Comparison of ENCODE assay signal across 21 cellular contexts in the genomic region with DNA sequence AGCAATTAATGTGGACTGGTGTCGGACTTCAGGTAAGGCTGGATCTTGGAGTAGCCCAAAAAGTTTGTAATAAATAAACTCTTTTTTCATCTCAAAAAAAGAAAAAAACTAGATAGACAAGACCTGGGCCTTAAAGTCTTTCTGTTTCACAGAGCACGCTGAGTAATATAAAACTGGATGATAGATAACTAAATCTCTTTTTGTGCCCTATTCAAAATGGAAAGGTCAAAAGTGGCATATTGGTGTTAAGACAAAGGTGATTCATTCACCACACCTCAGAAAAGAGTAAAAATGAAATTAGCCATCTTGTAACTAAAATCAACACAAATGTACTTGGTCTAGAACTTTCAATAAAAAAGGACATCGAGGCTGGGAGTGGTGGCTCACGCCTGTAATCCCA. TPM values are rescaled to one million over a fixed set of nuclear protein-coding genes. Genes with fewer than 3 reads are reported as not detected.
DNase-seq lines count a peak whose midpoint lies in the region; ATAC-seq lines count a peak whose summit lies in the region.
"Had no signal": no experiment of that assay in that cellular context is flagged by ENCODE, and none has a peak within 500 bp of the region (broad histone marks: within the 10 kb centered on the region; RNA-seq: fewer than 3 reads in every experiment).

No MANE protein-coding gene starts in this region.

- no peak overlapping the region for H3K4me3 ChIP-seq in right cardiac atrium (ENCODE audit: low read length)

- H3K4me1 Mint-ChIP-seq in activated T-cell treated with anti-CD3 and anti-CD28 coated beads, Interleukin-2, amount 50 U/mL, for 72 hours (ENCODE audit: low read depth) = peaks cover 49% of the 10 kb centered on the region
- H3K4me1 Mint-ChIP-seq in T-helper 17 cell = peaks cover 14% of the 10 kb centered on the region
- peaks cover 22% of the 10 kb centered on the region for H3K4me1 Mint-ChIP-seq in activated CD4-positive, alpha-beta memory T cell treated with anti-CD3 and anti-CD28 coated beads, Interleukin-2, amount 10 ng/mL, durations not matched to agents 7 days and 5 days
- peaks cover 20% of the 10 kb centered on the region for H3K4me1 Mint-ChIP-seq in stimulated activated effector memory CD8-positive, alpha-beta T cell treated with anti-CD3 and anti-CD28 coated beads, Interleukin-12 subunit alpha, Interleukin-12 subunit beta, amount 100 ng/mL, for 72 hours
- H3K4me1 Mint-ChIP-seq: IgD-negative memory B cell had no signal

- no peaks in the 10 kb centered on the region for H3K4me1 ChIP-seq in right cardiac atrium (ENCODE audit: control insufficient read depth, insufficient read depth, low read length)

- no peaks in the 10 kb centered on the region for H3K27me3 Mint-ChIP-seq in activated T-cell treated with anti-CD3 and anti-CD28 coated beads, Interleukin-2, amount 50 U/mL, for 72 hours (ENCODE audit: low read depth)
- H3K27me3 Mint-ChIP-seq in T-helper 17 cell = no peaks in the 10 kb centered on the region
- H3K27me3 Mint-ChIP-seq in activated CD4-positive, alpha-beta memory T cell treated with anti-CD3 and anti-CD28 coated beads, Interleukin-2, amount 10 ng/mL, durations not matched to agents 7 days and 5 days = no peaks in the 10 kb centered on the region
- H3K27me3 Mint-ChIP-seq: IgD-negative memory B cell had no signal

- WGBS in right cardiac atrium = 94% methylated on average over 4 of the region's 4 CpGs

- peak overlapping the region; percentile 66 to 77 for H3K4me3 Mint-ChIP-seq in activated T-cell treated with anti-CD3 and anti-CD28 coated beads, Interleukin-2, amount 50 U/mL, for 72 hours
- no peak overlapping the region for H3K4me3 Mint-ChIP-seq in T-helper 17 cell
- no peak overlapping the region for H3K4me3 Mint-ChIP-seq in activated CD4-positive, alpha-beta memory T cell treated with anti-CD3 and anti-CD28 coated beads, Interleukin-2, amount 10 ng/mL, durations not matched to agents 7 days and 5 days
- peak overlapping the region; percentile 39 for H3K4me3 Mint-ChIP-seq in stimulated activated effector memory CD8-positive, alpha-beta T cell treated with anti-CD3 and anti-CD28 coated beads, Interleukin-12 subunit alpha, Interleukin-12 subunit beta, amount 100 ng/mL, for 72 hours
- H3K4me3 Mint-ChIP-seq: IgD-negative memory B cell had no signal

- POLR2A ChIA-PET in activated CD4-positive, alpha-beta memory T cell treated with anti-CD3 and anti-CD28 coated beads, Interleukin-2, amount 10 ng/mL, durations not matched to agents 7 days and 5 days (lab: Charles Lee) = no interaction called here

- H3K36me3 Mint-ChIP-seq in activated T-cell treated with anti-CD3 and anti-CD28 coated beads, Interleukin-2, amount 50 U/mL, for 72 hours (ENCODE audit: insufficient read depth in 2 of 2) = peaks cover 0 to 4% of the 10 kb centered on the region in 2 donors
- no peaks in the 10 kb centered on the region for H3K36me3 Mint-ChIP-seq in T-helper 17 cell (ENCODE audit: low read depth)
- no peaks in the 10 kb centered on the region for H3K36me3 Mint-ChIP-seq in activated CD4-positive, alpha-beta memory T cell treated with anti-CD3 and anti-CD28 coated beads, Interleukin-2, amount 10 ng/mL, durations not matched to agents 7 days and 5 days (ENCODE audit: low read depth)
- H3K36me3 Mint-ChIP-seq in stimulated activated effector memory CD8-positive, alpha-beta T cell treated with anti-CD3 and anti-CD28 coated beads, Interleukin-12 subunit alpha, Interleukin-12 subunit beta, amount 100 ng/mL, for 72 hours = no peaks in the 10 kb centered on the region

- H3K9me3 ChIP-seq in T-helper 17 cell (ENCODE audit: control insufficient read depth, low read length, poor library complexity, severe bottlenecking) (no peaks in the 10 kb centered on the region), right cardiac atrium (ENCODE audit: control insufficient read depth, low read length) (no peaks in the 10 kb centered on the region)

- H3K27ac Mint-ChIP-seq in activated T-cell treated with anti-CD3 and anti-CD28 coated beads, Interleukin-2, amount 50 U/mL, for 72 hours = peak overlapping the region; percentile 44
- peak overlapping the region; percentile 81 for H3K27ac Mint-ChIP-seq in T-helper 17 cell
- peak overlapping the region; percentile 11 for H3K27ac Mint-ChIP-seq in activated CD4-positive, alpha-beta memory T cell treated with anti-CD3 and anti-CD28 coated beads, Interleukin-2, amount 10 ng/mL, durations not matched to agents 7 days and 5 days
- peak overlapping the region; percentile 74 for H3K27ac Mint-ChIP-seq in stimulated activated effector memory CD8-positive, alpha-beta T cell treated with anti-CD3 and anti-CD28 coated beads, Interleukin-12 subunit alpha, Interleukin-12 subunit beta, amount 100 ng/mL, for 72 hours
- H3K27ac Mint-ChIP-seq: IgD-negative memory B cell had no signal

- CTCF ChIA-PET in activated CD4-positive, alpha-beta memory T cell treated with anti-CD3 and anti-CD28 coated beads, Interleukin-2, amount 10 ng/mL, durations not matched to agents 7 days and 5 days (lab: Charles Lee) = no interaction called here

- H3K27me3 ChIP-seq in right cardiac atrium (ENCODE audit: control insufficient read depth, insufficient read depth) = no peaks in the 10 kb centered on the region

- DNase-seq in activated T-cell treated with anti-CD3 and anti-CD28 coated beads, Interleukin-2, amount 50 U/mL, for 72 hours = no peak
- no peak for DNase-seq in activated T-cell treated with anti-CD3 and anti-CD28 coated beads, Interleukin-2, amount 50 U/mL, for 1 hour
- DNase-seq in T-helper 17 cell (no peak), right cardiac atrium (no peak), NCI-H510A (lab: John Stamatoyannopoulos, UW) (no peak), SK-N-DZ (ENCODE audit: low spot score) (no peak)
- DNase-seq in activated CD4-positive, alpha-beta memory T cell treated with anti-CD3 and anti-CD28 coated beads, Interleukin-2, amount 10 ng/mL, durations not matched to agents 7 days and 5 days = no peak
- DNase-seq in stimulated activated effector memory CD8-positive, alpha-beta T cell treated with anti-CD3 and anti-CD28 coated beads, Interleukin-12 subunit alpha, Interleukin-12 subunit beta, amount 100 ng/mL, for 72 hours (ENCODE audit: low spot score in 2 of 2) = no peak
- DNase-seq: ACHN, C1 segment of cervical spinal cord, DMS79, H7, Karpas-422, NCI-H1417 treated with DMSO at 0.1 percent for 48 hours, NCI-H187 treated with DMSO at 0.1 percent for 48 hours, NCI-H226, NCI-H524 treated with DMSO at 0.1 percent for 48 hours, PC-3, RPMI8226, SHP77 treated with DMSO at 0.1 percent for 48 hours had no signal

- ATAC-seq in activated T-cell treated with anti-CD3 and anti-CD28 coated beads, Interleukin-2, amount 50 U/mL, for 72 hours (replicated peaks in 1 of 2) = peak; percentile 81 to 89
- ATAC-seq in T-helper 17 cell (no peak), right cardiac atrium (no peak)
- ATAC-seq in stimulated activated effector memory CD8-positive, alpha-beta T cell treated with anti-CD3 and anti-CD28 coated beads, Interleukin-12 subunit alpha, Interleukin-12 subunit beta, amount 100 ng/mL, for 72 hours = peak; percentile 92
- ATAC-seq: PC-3 had no signal

- no peaks in the 10 kb centered on the region for H3K9me3 Mint-ChIP-seq in activated T-cell treated with anti-CD3 and anti-CD28 coated beads, Interleukin-2, amount 50 U/mL, for 72 hours
- H3K9me3 Mint-ChIP-seq in activated CD4-positive, alpha-beta memory T cell treated with anti-CD3 and anti-CD28 coated beads, Interleukin-2, amount 10 ng/mL, durations not matched to agents 7 days and 5 days = no peaks in the 10 kb centered on the region
- H3K9me3 Mint-ChIP-seq in stimulated activated effector memory CD8-positive, alpha-beta T cell treated with anti-CD3 and anti-CD28 coated beads, Interleukin-12 subunit alpha, Interleukin-12 subunit beta, amount 100 ng/mL, for 72 hours = no peaks in the 10 kb centered on the region

- H3K27ac ChIP-seq in right cardiac atrium (ENCODE audit: low read length) = no peak overlapping the region

- intact Hi-C loops in right cardiac atrium (cut with DNase I) = no loop called here

RNA-seq across cellular contexts. Expression of gene RFK, which starts 30.3 kb away (rescaled TPM):
- 1 to 10 TPM; 6.8 to 9.6 TPM for total RNA-seq in activated T-cell treated with anti-CD3 and anti-CD28 coated beads, Interleukin-2, amount 50 U/mL, for 72 hours
- total RNA-seq in T-helper 17 cell (1 to 10 TPM; 8.9 to 9.8 TPM), right cardiac atrium (10 to 100 TPM; 18.1 to 26.9 (median 24.6) TPM)
- 10 to 100 TPM; 18.4 to 18.7 TPM for total RNA-seq in activated CD4-positive, alpha-beta memory T cell treated with anti-CD3 and anti-CD28 coated beads, Interleukin-2, amount 10 ng/mL, durations not matched to agents 7 days and 5 days
- 16.5 TPM for polyA plus RNA-seq in right cardiac atrium
- 56.4 and 57.5 TPM in 2 replicates for polyA plus RNA-seq in SK-N-DZ (2014; cell fraction: cytosol; rRNA removed)
- polyA plus RNA-seq in SK-N-DZ (2014; cell fraction: nucleus; rRNA removed) = 13.1 and 15.6 TPM in 2 replicates

RNA-seq across cellular contexts. Expression of gene GCNT1, which starts 34.5 kb away (rescaled TPM):
- 1 to 10 TPM; 4.2 to 9.7 TPM for total RNA-seq in activated T-cell treated with anti-CD3 and anti-CD28 coated beads, Interleukin-2, amount 50 U/mL, for 72 hours
- 1 to 10 TPM; 6.4 to 9.0 TPM for total RNA-seq in T-helper 17 cell
- 10 to 100 TPM; 13.3 to 14.4 TPM for total RNA-seq in activated CD4-positive, alpha-beta memory T cell treated with anti-CD3 and anti-CD28 coated beads, Interleukin-2, amount 10 ng/mL, durations not matched to agents 7 days and 5 days
- 1 to 10 TPM; 2.6 to 5.7 (median 4.0) TPM for total RNA-seq in right cardiac atrium
- 0.91 TPM for polyA plus RNA-seq in right cardiac atrium
- 0.12 and 0.23 TPM in 2 replicates for polyA plus RNA-seq in SK-N-DZ (2014; cell fraction: cytosol; rRNA removed)
- 0.22 and 0.25 TPM in 2 replicates for polyA plus RNA-seq in SK-N-DZ (2014; cell fraction: nucleus; rRNA removed)

Comparison
In these comparisons a context has a peak if more than half of its experiments do, and no peak if none do; other contexts are left out.
1. ATAC-seq: peak in activated T-cell treated with anti-CD3 and anti-CD28 coated beads, Interleukin-2, amount 50 U/mL, for 72 hours (2 of 2) and stimulated activated effector memory CD8-positive, alpha-beta T cell treated with anti-CD3 and anti-CD28 coated beads, Interleukin-12 subunit alpha, Interleukin-12 subunit beta, amount 100 ng/mL, for 72 hours (single experiment); none in T-helper 17 cell (single experiment) and right cardiac atrium (0 of 2).
2. H3K27ac Mint-ChIP-seq: peak in every context shown above with its lines; median percentile 81 in T-helper 17 cell; 74 in stimulated activated effector memory CD8-positive, alpha-beta T cell treated with anti-CD3 and anti-CD28 coated beads, Interleukin-12 subunit alpha, Interleukin-12 subunit beta, amount 100 ng/mL, for 72 hours; 44 in activated T-cell treated with anti-CD3 and anti-CD28 coated beads, Interleukin-2, amount 50 U/mL, for 72 hours; 11 in activated CD4-positive, alpha-beta memory T cell treated with anti-CD3 and anti-CD28 coated beads, Interleukin-2, amount 10 ng/mL, durations not matched to agents 7 days and 5 days.
3. H3K4me3 Mint-ChIP-seq: peak in activated T-cell treated with anti-CD3 and anti-CD28 coated beads, Interleukin-2, amount 50 U/mL, for 72 hours (2 of 2) and stimulated activated effector memory CD8-positive, alpha-beta T cell treated with anti-CD3 and anti-CD28 coated beads, Interleukin-12 subunit alpha, Interleukin-12 subunit beta, amount 100 ng/mL, for 72 hours (single experiment); none in T-helper 17 cell (single experiment) and activated CD4-positive, alpha-beta memory T cell treated with anti-CD3 and anti-CD28 coated beads, Interleukin-2, amount 10 ng/mL, durations not matched to agents 7 days and 5 days (single experiment).